1 cellular context compared by ENCODE assay signal in the genomic region with DNA sequence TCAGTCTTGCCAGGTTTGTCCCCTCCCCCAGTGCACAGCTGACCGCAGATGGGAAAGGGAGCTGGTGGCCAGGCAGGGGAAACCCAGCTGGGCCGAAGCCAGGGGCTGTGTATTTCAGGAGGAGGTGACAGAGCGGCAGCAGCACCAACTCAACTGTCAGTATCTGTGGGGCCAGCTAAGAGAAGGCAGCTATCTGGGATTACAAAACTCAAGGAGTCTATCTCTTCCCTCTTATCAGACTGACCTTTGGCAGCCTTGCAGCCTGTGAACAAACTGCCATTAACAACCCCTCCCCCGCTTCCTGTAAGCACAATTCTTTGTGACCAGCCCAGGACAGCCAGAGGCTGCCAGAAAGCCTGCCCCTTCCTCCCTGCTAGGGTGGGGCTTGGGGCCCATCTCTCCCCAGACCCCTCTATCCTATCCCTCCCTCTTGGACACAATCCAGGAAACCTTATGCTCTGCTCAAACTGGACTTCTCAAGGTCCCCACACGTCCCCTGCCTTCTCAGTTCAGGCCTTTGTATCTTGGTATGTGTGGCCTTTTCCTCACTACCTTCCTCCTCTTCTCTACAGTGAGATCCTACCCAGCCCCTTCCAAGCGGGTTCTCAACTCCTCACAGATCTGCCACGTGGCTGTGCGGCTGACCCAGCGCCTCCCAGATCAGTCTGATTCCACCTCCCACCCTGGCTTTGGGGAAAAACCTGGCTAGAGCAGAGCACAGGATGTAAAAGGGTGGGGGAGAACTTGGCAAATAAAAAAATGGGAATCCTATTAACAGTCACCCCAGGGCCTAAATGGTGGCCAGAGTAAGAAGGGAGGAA.
TF ChIP-seq lines count a peak whose summit lies in the region.

No MANE protein-coding gene starts in this region.

TF ChIP-seq in HepG2, 621 proteins besides CTCF, POLR2A, EP300 and RAD21 (continued from another document and continues in another):
- TF ChIP-seq, protein P1, sequence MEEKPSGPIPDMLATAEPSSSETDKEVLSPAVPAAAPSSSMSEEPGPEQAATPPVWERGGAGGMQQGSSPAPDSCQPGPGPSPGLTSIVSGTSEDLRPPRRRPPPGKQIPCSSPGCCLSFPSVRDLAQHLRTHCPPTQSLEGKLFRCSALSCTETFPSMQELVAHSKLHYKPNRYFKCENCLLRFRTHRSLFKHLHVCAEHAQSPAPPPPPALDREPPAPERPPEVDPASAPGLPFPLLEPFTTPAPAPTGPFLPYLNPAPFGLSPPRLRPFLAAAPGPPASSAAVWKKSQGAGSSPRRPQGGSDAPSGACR (CRISPR knock-in tag; IDR thresholded peaks at IDR 0.05) = peak; percentile 94
- TF ChIP-seq NPAS2 (CRISPR knock-in tag; IDR thresholded peaks at IDR 0.05; ENCODE audit: borderline replicate concordance) = no peak
- no peak for TF ChIP-seq EHMT2 (IDR thresholded peaks at IDR 0.05; ENCODE audit: borderline replicate concordance, low read depth, low read length)
- TF ChIP-seq MYNN (CRISPR knock-in tag; IDR thresholded peaks at IDR 0.05; ENCODE audit: low read depth) = no peak
- TF ChIP-seq, protein P2, sequence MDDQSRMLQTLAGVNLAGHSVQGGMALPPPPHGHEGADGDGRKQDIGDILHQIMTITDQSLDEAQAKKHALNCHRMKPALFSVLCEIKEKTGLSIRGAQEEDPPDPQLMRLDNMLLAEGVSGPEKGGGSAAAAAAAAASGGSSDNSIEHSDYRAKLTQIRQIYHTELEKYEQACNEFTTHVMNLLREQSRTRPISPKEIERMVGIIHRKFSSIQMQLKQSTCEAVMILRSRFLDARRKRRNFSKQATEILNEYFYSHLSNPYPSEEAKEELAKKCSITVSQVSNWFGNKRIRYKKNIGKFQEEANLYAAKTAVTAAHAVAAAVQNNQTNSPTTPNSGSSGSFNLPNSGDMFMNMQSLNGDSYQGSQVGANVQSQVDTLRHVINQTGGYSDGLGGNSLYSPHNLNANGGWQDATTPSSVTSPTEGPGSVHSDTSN (CRISPR knock-in tag; IDR thresholded peaks at IDR 0.05; ENCODE audit: borderline replicate concordance) = no peak
- no peak for TF ChIP-seq SIN3B (IDR thresholded peaks at IDR 0.05; ENCODE audit: low read length)
- TF ChIP-seq ZNF24 (IDR thresholded peaks at IDR 0.05) = 0 out of 2 replicates have a peak, but pooled peaks have one; percentile 11
- TF ChIP-seq AGO1 (IDR thresholded peaks at IDR 0.05; ENCODE audit: low read depth, low read length, poor library complexity, severe bottlenecking) = peak; percentile 44
- TF ChIP-seq ZNF747 (CRISPR knock-in tag; IDR thresholded peaks at IDR 0.05; ENCODE audit: borderline replicate concordance) = peak; percentile 98
- TF ChIP-seq ZFY (CRISPR knock-in tag; IDR thresholded peaks at IDR 0.05) = peak; percentile 60; the same call in 1 of the 2 replicates
- TF ChIP-seq PAWR (CRISPR knock-in tag; IDR thresholded peaks at IDR 0.05; ENCODE audit: borderline replicate concordance) = 0 out of 2 replicates have a peak, but pooled peaks have one; percentile 64
- peak; percentile 95 for TF ChIP-seq ARNTL (CRISPR knock-in tag; IDR thresholded peaks at IDR 0.05)
- no peak for TF ChIP-seq RAD51 (IDR thresholded peaks at IDR 0.05; ENCODE audit: borderline replicate concordance)
- TF ChIP-seq, protein P3, sequence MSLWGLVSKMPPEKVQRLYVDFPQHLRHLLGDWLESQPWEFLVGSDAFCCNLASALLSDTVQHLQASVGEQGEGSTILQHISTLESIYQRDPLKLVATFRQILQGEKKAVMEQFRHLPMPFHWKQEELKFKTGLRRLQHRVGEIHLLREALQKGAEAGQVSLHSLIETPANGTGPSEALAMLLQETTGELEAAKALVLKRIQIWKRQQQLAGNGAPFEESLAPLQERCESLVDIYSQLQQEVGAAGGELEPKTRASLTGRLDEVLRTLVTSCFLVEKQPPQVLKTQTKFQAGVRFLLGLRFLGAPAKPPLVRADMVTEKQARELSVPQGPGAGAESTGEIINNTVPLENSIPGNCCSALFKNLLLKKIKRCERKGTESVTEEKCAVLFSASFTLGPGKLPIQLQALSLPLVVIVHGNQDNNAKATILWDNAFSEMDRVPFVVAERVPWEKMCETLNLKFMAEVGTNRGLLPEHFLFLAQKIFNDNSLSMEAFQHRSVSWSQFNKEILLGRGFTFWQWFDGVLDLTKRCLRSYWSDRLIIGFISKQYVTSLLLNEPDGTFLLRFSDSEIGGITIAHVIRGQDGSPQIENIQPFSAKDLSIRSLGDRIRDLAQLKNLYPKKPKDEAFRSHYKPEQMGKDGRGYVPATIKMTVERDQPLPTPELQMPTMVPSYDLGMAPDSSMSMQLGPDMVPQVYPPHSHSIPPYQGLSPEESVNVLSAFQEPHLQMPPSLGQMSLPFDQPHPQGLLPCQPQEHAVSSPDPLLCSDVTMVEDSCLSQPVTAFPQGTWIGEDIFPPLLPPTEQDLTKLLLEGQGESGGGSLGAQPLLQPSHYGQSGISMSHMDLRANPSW (CRISPR knock-in tag; IDR thresholded peaks at IDR 0.05; ENCODE audit: borderline replicate concordance) = peak; percentile 94; the same call in 1 of the 2 replicates
- TF ChIP-seq TAF1 (CRISPR knock-in tag; IDR thresholded peaks at IDR 0.05) = peak; percentile 50
- no peak for TF ChIP-seq U2AF2 (IDR thresholded peaks at IDR 0.05; ENCODE audit: low read depth, low read length)
- TF ChIP-seq KMT2A (CRISPR knock-in tag; IDR thresholded peaks at IDR 0.05) = peak; percentile 73
- no peak for TF ChIP-seq RFX1 (IDR thresholded peaks at IDR 0.05)
- TF ChIP-seq MED1 (CRISPR knock-in tag; IDR thresholded peaks at IDR 0.05) = peak; percentile 96
- peak; percentile 84 for TF ChIP-seq RBM22 (optimal IDR thresholded peaks at IDR 0.05; ENCODE audit: low read length)
- TF ChIP-seq NR2F6 (IDR thresholded peaks at IDR 0.05) = peak; percentile 97
- peak; percentile 98 for TF ChIP-seq NR2F6 (CRISPR knock-in tag; IDR thresholded peaks at IDR 0.05)
- TF ChIP-seq DNMT1 (CRISPR knock-in tag; IDR thresholded peaks at IDR 0.05) = 0 out of 2 replicates have a peak, but pooled peaks have one; percentile 25
- TF ChIP-seq ZNF878 (CRISPR knock-in tag; IDR thresholded peaks at IDR 0.05) = peak; percentile 81; the same call in 1 of the 2 replicates
- TF ChIP-seq MEIS1 (CRISPR knock-in tag; IDR thresholded peaks at IDR 0.05; ENCODE audit: borderline replicate concordance) = peak; percentile 98; the same call in 1 of the 2 replicates
- TF ChIP-seq ADNP (CRISPR knock-in tag; IDR thresholded peaks at IDR 0.05) = no peak
- peak; percentile 91 for TF ChIP-seq IRF2 (CRISPR knock-in tag; IDR thresholded peaks at IDR 0.05)
- TF ChIP-seq LCORL (IDR thresholded peaks at IDR 0.05) = 0 out of 2 replicates have a peak, but pooled peaks have one; percentile 47
- peak; percentile 98 for TF ChIP-seq LCORL (CRISPR knock-in tag; IDR thresholded peaks at IDR 0.05)
- TF ChIP-seq CREM (IDR thresholded peaks at IDR 0.05) = peak; percentile 84
- no peak for TF ChIP-seq CREM (CRISPR knock-in tag; IDR thresholded peaks at IDR 0.05)
- TF ChIP-seq NFATC3 (CRISPR knock-in tag; IDR thresholded peaks at IDR 0.05) = no peak; the same call in 1 of the 2 replicates
- 0 out of 2 replicates have a peak, but pooled peaks have one; percentile 27 for TF ChIP-seq ZNF773 (CRISPR knock-in tag; IDR thresholded peaks at IDR 0.05; ENCODE audit: borderline replicate concordance)
- TF ChIP-seq ZNF142 (CRISPR knock-in tag; IDR thresholded peaks at IDR 0.05) = no peak; the same call in 1 of the 2 replicates
- TF ChIP-seq ZNF34 (CRISPR knock-in tag; IDR thresholded peaks at IDR 0.05; ENCODE audit: borderline replicate concordance) = peak; percentile 96
- TF ChIP-seq YY1 (IDR thresholded peaks at IDR 0.05; ENCODE audit: insufficient read depth, insufficient replicate concordance, low read depth, low read length) = peak; percentile 46
- TF ChIP-seq NAIF1 (CRISPR knock-in tag; IDR thresholded peaks at IDR 0.05; ENCODE audit: borderline replicate concordance) = peak; percentile 76; the same call in 1 of the 2 replicates
- peak; percentile 90 for TF ChIP-seq MIXL1 (CRISPR knock-in tag; IDR thresholded peaks at IDR 0.05)
- TF ChIP-seq ATF3 (CRISPR knock-in tag; IDR thresholded peaks at IDR 0.05) = peak; percentile 40
- TF ChIP-seq TRAFD1 (CRISPR knock-in tag; IDR thresholded peaks at IDR 0.05; ENCODE audit: borderline replicate concordance) = no peak
- TF ChIP-seq ZBTB21 (CRISPR knock-in tag; IDR thresholded peaks at IDR 0.05) = peak; percentile 26; the same call in 1 of the 2 replicates
- no peak for TF ChIP-seq GMEB2 (CRISPR knock-in tag; IDR thresholded peaks at IDR 0.05; ENCODE audit: low read depth)
- peak; percentile 86; the same call in 1 of the 2 replicates for TF ChIP-seq MZF1 (CRISPR knock-in tag; IDR thresholded peaks at IDR 0.05; ENCODE audit: borderline replicate concordance)
- TF ChIP-seq ZC3H4 (CRISPR knock-in tag; IDR thresholded peaks at IDR 0.05; ENCODE audit: borderline replicate concordance) = peak; percentile 77; the same call in 1 of the 2 replicates
- peak; percentile 70; the same call in 1 of the 2 replicates for TF ChIP-seq FOSL2 (CRISPR knock-in tag; IDR thresholded peaks at IDR 0.05)
- TF ChIP-seq, protein P4, sequence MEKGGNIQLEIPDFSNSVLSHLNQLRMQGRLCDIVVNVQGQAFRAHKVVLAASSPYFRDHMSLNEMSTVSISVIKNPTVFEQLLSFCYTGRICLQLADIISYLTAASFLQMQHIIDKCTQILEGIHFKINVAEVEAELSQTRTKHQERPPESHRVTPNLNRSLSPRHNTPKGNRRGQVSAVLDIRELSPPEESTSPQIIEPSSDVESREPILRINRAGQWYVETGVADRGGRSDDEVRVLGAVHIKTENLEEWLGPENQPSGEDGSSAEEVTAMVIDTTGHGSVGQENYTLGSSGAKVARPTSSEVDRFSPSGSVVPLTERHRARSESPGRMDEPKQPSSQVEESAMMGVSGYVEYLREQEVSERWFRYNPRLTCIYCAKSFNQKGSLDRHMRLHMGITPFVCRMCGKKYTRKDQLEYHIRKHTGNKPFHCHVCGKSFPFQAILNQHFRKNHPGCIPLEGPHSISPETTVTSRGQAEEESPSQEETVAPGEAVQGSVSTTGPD (CRISPR knock-in tag; IDR thresholded peaks at IDR 0.05) = peak; percentile 78
- TF ChIP-seq YEATS4 (CRISPR knock-in tag; IDR thresholded peaks at IDR 0.05; ENCODE audit: borderline replicate concordance) = peak; percentile 92
- TF ChIP-seq ZNF781 (CRISPR knock-in tag; IDR thresholded peaks at IDR 0.05; ENCODE audit: borderline replicate concordance, not compliant biosample characterization) = no peak
- no peak for TF ChIP-seq CENPX (CRISPR knock-in tag; IDR thresholded peaks at IDR 0.05)
- TF ChIP-seq ZNF552 (CRISPR knock-in tag; IDR thresholded peaks at IDR 0.05; ENCODE audit: borderline replicate concordance) = no peak
